Comparison of ENCODE assay signal across 1 cellular context in the genomic region with DNA sequence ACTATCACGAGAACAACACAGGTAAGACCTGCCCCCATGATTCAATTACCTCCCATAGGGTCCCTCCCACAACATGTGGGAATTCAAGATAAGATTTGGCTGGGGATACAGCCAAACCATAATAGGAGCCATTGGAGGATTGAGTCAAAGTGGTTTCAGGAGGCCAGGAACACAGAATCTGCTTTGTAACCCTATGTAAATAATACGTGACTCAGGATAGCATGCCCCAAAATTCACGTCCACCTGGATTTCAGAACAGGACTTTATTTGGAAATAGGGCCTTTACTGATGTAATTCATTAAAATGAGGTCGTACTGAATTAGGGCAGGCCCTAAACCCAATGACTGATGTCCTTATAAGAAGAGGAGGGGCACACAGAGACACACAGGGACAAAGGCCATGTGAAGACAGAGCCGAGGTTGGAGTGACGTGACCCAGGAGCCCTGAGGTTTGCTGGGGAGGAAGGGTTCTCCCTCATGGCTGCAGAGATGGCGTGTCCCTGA.
TF ChIP-seq lines count a peak whose summit lies in the region.

No MANE protein-coding gene starts in this region.

TF ChIP-seq in liver, 16 proteins besides CTCF, POLR2A, EP300 and RAD21:
- TF ChIP-seq, protein P1, sequence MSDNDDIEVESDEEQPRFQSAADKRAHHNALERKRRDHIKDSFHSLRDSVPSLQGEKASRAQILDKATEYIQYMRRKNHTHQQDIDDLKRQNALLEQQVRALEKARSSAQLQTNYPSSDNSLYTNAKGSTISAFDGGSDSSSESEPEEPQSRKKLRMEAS (IDR thresholded peaks at IDR 0.05), result no peak
- no peak for TF ChIP-seq GABPA (IDR thresholded peaks at IDR 0.05 in 1 of 2, conservative IDR thresholded peaks at IDR 0.05 in 1 of 2)
- TF ChIP-seq FOXA1 (IDR thresholded peaks at IDR 0.05), result no peak
- TF ChIP-seq, protein P2, sequence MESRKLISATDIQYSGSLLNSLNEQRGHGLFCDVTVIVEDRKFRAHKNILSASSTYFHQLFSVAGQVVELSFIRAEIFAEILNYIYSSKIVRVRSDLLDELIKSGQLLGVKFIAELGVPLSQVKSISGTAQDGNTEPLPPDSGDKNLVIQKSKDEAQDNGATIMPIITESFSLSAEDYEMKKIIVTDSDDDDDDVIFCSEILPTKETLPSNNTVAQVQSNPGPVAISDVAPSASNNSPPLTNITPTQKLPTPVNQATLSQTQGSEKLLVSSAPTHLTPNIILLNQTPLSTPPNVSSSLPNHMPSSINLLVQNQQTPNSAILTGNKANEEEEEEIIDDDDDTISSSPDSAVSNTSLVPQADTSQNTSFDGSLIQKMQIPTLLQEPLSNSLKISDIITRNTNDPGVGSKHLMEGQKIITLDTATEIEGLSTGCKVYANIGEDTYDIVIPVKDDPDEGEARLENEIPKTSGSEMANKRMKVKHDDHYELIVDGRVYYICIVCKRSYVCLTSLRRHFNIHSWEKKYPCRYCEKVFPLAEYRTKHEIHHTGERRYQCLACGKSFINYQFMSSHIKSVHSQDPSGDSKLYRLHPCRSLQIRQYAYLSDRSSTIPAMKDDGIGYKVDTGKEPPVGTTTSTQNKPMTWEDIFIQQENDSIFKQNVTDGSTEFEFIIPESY (IDR thresholded peaks at IDR 0.05), result no peak
- no peak for TF ChIP-seq NR2F2 (IDR thresholded peaks at IDR 0.05)
- TF ChIP-seq FOXA2 (IDR thresholded peaks at IDR 0.05), result no peak
- TF ChIP-seq EGR1 (IDR thresholded peaks at IDR 0.05; ENCODE audit: low read depth in 2 of 2), result no peak
- TF ChIP-seq, protein P3, sequence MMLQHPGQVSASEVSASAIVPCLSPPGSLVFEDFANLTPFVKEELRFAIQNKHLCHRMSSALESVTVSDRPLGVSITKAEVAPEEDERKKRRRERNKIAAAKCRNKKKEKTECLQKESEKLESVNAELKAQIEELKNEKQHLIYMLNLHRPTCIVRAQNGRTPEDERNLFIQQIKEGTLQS (IDR thresholded peaks at IDR 0.05), result peak; percentile 67
- TF ChIP-seq, protein P4, sequence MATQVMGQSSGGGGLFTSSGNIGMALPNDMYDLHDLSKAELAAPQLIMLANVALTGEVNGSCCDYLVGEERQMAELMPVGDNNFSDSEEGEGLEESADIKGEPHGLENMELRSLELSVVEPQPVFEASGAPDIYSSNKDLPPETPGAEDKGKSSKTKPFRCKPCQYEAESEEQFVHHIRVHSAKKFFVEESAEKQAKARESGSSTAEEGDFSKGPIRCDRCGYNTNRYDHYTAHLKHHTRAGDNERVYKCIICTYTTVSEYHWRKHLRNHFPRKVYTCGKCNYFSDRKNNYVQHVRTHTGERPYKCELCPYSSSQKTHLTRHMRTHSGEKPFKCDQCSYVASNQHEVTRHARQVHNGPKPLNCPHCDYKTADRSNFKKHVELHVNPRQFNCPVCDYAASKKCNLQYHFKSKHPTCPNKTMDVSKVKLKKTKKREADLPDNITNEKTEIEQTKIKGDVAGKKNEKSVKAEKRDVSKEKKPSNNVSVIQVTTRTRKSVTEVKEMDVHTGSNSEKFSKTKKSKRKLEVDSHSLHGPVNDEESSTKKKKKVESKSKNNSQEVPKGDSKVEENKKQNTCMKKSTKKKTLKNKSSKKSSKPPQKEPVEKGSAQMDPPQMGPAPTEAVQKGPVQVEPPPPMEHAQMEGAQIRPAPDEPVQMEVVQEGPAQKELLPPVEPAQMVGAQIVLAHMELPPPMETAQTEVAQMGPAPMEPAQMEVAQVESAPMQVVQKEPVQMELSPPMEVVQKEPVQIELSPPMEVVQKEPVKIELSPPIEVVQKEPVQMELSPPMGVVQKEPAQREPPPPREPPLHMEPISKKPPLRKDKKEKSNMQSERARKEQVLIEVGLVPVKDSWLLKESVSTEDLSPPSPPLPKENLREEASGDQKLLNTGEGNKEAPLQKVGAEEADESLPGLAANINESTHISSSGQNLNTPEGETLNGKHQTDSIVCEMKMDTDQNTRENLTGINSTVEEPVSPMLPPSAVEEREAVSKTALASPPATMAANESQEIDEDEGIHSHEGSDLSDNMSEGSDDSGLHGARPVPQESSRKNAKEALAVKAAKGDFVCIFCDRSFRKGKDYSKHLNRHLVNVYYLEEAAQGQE (IDR thresholded peaks at IDR 0.05), result no peak
- TF ChIP-seq YY1 (IDR thresholded peaks at IDR 0.05), result no peak
- peak; percentile 42 to 90 for TF ChIP-seq HNF4A (conservative IDR thresholded peaks at IDR 0.05)
- TF ChIP-seq TAF1 (conservative IDR thresholded peaks at IDR 0.05), result no peak
- peak; percentile 39 to 81 for TF ChIP-seq RXRA (IDR thresholded peaks at IDR 0.05)
- TF ChIP-seq JUND (IDR thresholded peaks at IDR 0.05), result peak in 1 of 2 donors; percentile 60
- peak; percentile 89 for TF ChIP-seq SP1 (IDR thresholded peaks at IDR 0.05)
- peak; percentile 71 for TF ChIP-seq HNF4G (IDR thresholded peaks at IDR 0.05)
